ENCODE assay signal across 8 cellular contexts in the genomic region with DNA sequence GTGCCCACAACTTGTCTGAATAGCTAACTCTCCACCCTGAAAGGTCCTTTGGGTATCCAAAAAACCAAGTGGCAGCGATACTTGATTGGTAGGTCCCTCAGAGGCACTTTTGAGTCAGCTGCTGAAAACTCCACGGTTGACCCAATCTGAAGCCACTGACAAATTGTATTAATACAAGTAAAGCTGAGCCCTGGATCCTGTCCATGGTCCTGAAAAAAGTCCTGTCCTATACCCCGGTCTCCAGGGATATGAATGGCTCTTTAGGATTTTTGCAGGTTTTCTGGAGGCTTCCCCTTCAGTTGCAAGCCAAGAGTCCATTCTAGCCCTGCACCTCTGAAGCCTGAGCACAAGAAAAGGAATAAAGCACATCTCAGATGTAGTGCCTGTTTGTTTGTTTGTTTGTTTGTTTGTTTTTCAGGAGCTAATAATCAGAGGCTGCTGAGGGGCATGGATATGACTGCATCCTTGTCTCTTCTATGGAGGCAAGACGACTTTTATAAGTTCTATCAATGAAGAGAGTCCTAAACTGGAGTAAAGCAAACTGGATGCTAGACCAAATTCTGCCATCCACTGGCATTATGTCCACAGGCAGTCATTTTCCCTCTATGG. TPM values are rescaled to one million over a fixed set of nuclear protein-coding genes. Genes with fewer than 3 reads are reported as not detected.
DNase-seq lines count a peak whose midpoint lies in the region; ATAC-seq, FAIRE-seq and TF ChIP-seq lines count a peak whose summit lies in the region.

No MANE protein-coding gene starts in this region.

- H3K9ac ChIP-seq in Karpas-422 (ENCODE audit: low read length) (no peak overlapping the region), GM12878 (ENCODE audit: control insufficient read depth, insufficient read depth, low read length) (no peak overlapping the region), mesenchymal stem cell (ENCODE audit: low read length) (no peak overlapping the region)

- WGBS in GM12878 (ENCODE audit: insufficient coverage, insufficient replicate concordance, low lambda C conversion rate, missing lambda C conversion rate), result 2% methylated on average over 4 of the region's 4 CpGs
- 19% methylated on average over 3 of the region's 4 CpGs for WGBS in mesenchymal stem cell

- H3K4me2 ChIP-seq in Karpas-422 (ENCODE audit: low read depth, low read length, poor library complexity, severe bottlenecking), result no peak overlapping the region
- no peak overlapping the region for H3K4me2 ChIP-seq in GM12878 (ENCODE audit: control insufficient read depth, insufficient read depth)
- H3K4me2 ChIP-seq in mesenchymal stem cell (ENCODE audit: low read length, poor library complexity, severe bottlenecking), result no peak overlapping the region

- RAD21 ChIA-PET in GM12878 (lab: Charles Lee; ENCODE audit: unreplicated experiment), result interaction anchor here (1.2 kb wide), 1 partner anchor 81 kb away, joined by 3 read pairs; no protein-coding TSS in a partner anchor

- H3K9me2 ChIP-seq in Karpas-422 (replicated peaks; ENCODE audit: insufficient read depth, low read length), result no peaks in the 10 kb centered on the region

- no peaks in the 10 kb centered on the region for H4K20me1 ChIP-seq in Karpas-422 (ENCODE audit: insufficient read depth, low read depth, low read length)
- H4K20me1 ChIP-seq in GM12878 (ENCODE audit: control insufficient read depth, insufficient read depth), result no peaks in the 10 kb centered on the region

- H3K4ac ChIP-seq in mesenchymal stem cell (ENCODE audit: low read depth in 1 of 2, low read length in 2 of 2), result no peak overlapping the region

- H2BK5ac ChIP-seq in mesenchymal stem cell (ENCODE audit: low read depth, low read length, poor library complexity, severe bottlenecking), result no peak overlapping the region

- H4K91ac ChIP-seq in mesenchymal stem cell (ENCODE audit: low read length), result no peak overlapping the region

- no peak for TF ChIP-seq CTCF in GM12878 (IDR thresholded peaks at IDR 0.05 in 2 of 3, conservative IDR thresholded peaks at IDR 0.05 in 1 of 3; ENCODE audit: control insufficient read depth in 2 of 3, extremely low read depth in 1 of 3, insufficient read depth in 1 of 3, low read depth in 3 of 3, low read length in 3 of 3)

- no peak overlapping the region for H2BK15ac ChIP-seq in mesenchymal stem cell (ENCODE audit: low read depth, poor library complexity, severe bottlenecking)

- intact Hi-C loops in GM12878 (cut with micrococcal nuclease; ENCODE audit: unreplicated experiment), result no loop called here

- no peak for TF ChIP-seq POLR2A in GM12878 (IDR thresholded peaks at IDR 0.05; ENCODE audit: low read depth, low read length)

- ATAC-seq in GM12878, result peak; percentile 36; the same call in 1 of the 3 replicates
- no peak for ATAC-seq in HG03135 (IDR thresholded peaks at IDR 0.05; ENCODE audit: unreplicated experiment)

- H2AFZ ChIP-seq in Karpas-422 (ENCODE audit: low read length), result no peak overlapping the region
- H2AFZ ChIP-seq in GM12878 (ENCODE audit: control insufficient read depth, low read depth, low read length), result no peak overlapping the region
- no peak overlapping the region for H2AFZ ChIP-seq in mesenchymal stem cell (ENCODE audit: low read depth, low read length)

- no peak overlapping the region for H3K14ac ChIP-seq in mesenchymal stem cell (ENCODE audit: low read length in 2 of 2)

- H3K4me3 ChIP-seq in Karpas-422 (ENCODE audit: low read length) (no peak overlapping the region), GM12878 (no peak overlapping the region), mesenchymal stem cell (ENCODE audit: insufficient read depth in 1 of 2, low read depth in 1 of 2, low read length in 2 of 2) (no peak overlapping the region)

- SMC1A ChIA-PET in GM12878 (lab: Charles Lee; ENCODE audit: uncharacterized antibody, unreplicated experiment), result no interaction called here

- no peaks in the 10 kb centered on the region for H3K36me3 ChIP-seq in Karpas-422 (ENCODE audit: insufficient read depth, low read length)
- H3K36me3 ChIP-seq in GM12878 (ENCODE audit: control insufficient read depth in 2 of 2, insufficient read depth in 2 of 2, low read length in 1 of 2), result no peaks in the 10 kb centered on the region
- H3K36me3 ChIP-seq in mesenchymal stem cell (ENCODE audit: control insufficient read depth in 1 of 2, insufficient read depth in 2 of 2, low read depth in 1 of 2, low read length in 2 of 2), result no peaks in the 10 kb centered on the region

- TF ChIP-seq RAD21 in GM12878 (IDR thresholded peaks at IDR 0.05; ENCODE audit: insufficient read depth, low read depth, low read length), result no peak

- no peak for FAIRE-seq in GM12878 (lab: Jason Lieb, UNC)

- CTCF ChIA-PET in GM12878 (lab: Yijun Ruan, JAX), result interaction anchor here (0.8 to 1.6 kb wide), 4 partner anchors 14 to 72 kb away, joined by 3 to 8 read pairs (median 4); no protein-coding TSS in a partner anchor

- no peak overlapping the region for H2AK5ac ChIP-seq in mesenchymal stem cell (ENCODE audit: low read length, severe bottlenecking)

- in situ Hi-C loops in GM12878 (cut with MboI), result no loop called here

- no peaks in the 10 kb centered on the region for H3K27me3 ChIP-seq in Karpas-422 (ENCODE audit: low read length)
- H3K27me3 ChIP-seq in GM12878 (replicated peaks in 1 of 2; ENCODE audit: control insufficient read depth in 2 of 2, insufficient read depth in 2 of 2, low read length in 1 of 2), result peaks cover 5 to 6% of the 10 kb centered on the region in 2 experiments
- H3K27me3 ChIP-seq in mesenchymal stem cell (ENCODE audit: control insufficient read depth in 1 of 2, insufficient read depth in 1 of 2, low read length in 2 of 2), result peaks cover 94 to 97% of the 10 kb centered on the region in 2 experiments

- H3K79me2 ChIP-seq in Karpas-422 (ENCODE audit: low read length), result no peaks in the 10 kb centered on the region
- no peaks in the 10 kb centered on the region for H3K79me2 ChIP-seq in GM12878 (ENCODE audit: control insufficient read depth, insufficient read depth, low read length)

- no TSS peak for BruUV-seq in GM12878 (replicated peaks; lab: Mats Ljungman, UMichigan)

- no peak for TF ChIP-seq EP300 in GM12878 (IDR thresholded peaks at IDR 0.05; ENCODE audit: borderline replicate concordance in 1 of 2, control insufficient read depth in 1 of 2, low read depth in 2 of 2, low read length in 2 of 2)

- H3K23ac ChIP-seq in mesenchymal stem cell (ENCODE audit: low read length in 2 of 2), result no peak overlapping the region

- H3K79me1 ChIP-seq in mesenchymal stem cell (replicated peaks; ENCODE audit: low read length, poor library complexity, severe bottlenecking), result no peaks in the 10 kb centered on the region

- H3K4me1 ChIP-seq in Karpas-422 (ENCODE audit: low read length) (peaks cover 4% of the 10 kb centered on the region), GM12878 (ENCODE audit: control insufficient read depth, insufficient read depth, low read length) (no peaks in the 10 kb centered on the region), mesenchymal stem cell (ENCODE audit: control insufficient read depth, insufficient read depth, low read depth, low read length) (peaks cover 15% of the 10 kb centered on the region)

- DNase-seq in ELR (ENCODE audit: low read depth) (peak; percentile 76), Karpas-422 (peak; percentile 78), GM12878 (ENCODE audit: low read depth, low spot score) (no peak), mesenchymal stem cell (peak; percentile 69), NCI-H2227 treated with DMSO at 0.1 percent for 48 hours (lab: John Stamatoyannopoulos, UW) (no peak), NCI-H187 (lab: John Stamatoyannopoulos, UW) (no peak)
- DNase-seq in activated T-cell treated with anti-CD3 and anti-CD28 coated beads, Interleukin-2, amount 50 U/mL, for 1 hour, result no peak

- H2BK120ac ChIP-seq in mesenchymal stem cell (ENCODE audit: low read depth, low read length), result no peak overlapping the region

- no peak overlapping the region for H3K27ac ChIP-seq in Karpas-422 (ENCODE audit: low read length)
- no peak overlapping the region for H3K27ac ChIP-seq in GM12878 (ENCODE audit: control insufficient read depth, insufficient read depth)
- H3K27ac ChIP-seq in mesenchymal stem cell (ENCODE audit: low read length, poor library complexity, severe bottlenecking), result no peak overlapping the region

- H4K8ac ChIP-seq in mesenchymal stem cell (ENCODE audit: low read length), result no peak overlapping the region

- H3K18ac ChIP-seq in mesenchymal stem cell (ENCODE audit: low read depth in 1 of 2, low read length in 2 of 2), result no peak overlapping the region

- H2BK12ac ChIP-seq in mesenchymal stem cell (ENCODE audit: low read length in 2 of 2), result no peak overlapping the region

- H3K9me3 ChIP-seq in Karpas-422 (ENCODE audit: low read length) (no peaks in the 10 kb centered on the region), GM12878 (replicated peaks; ENCODE audit: control insufficient read depth, insufficient read depth, low read length) (no peaks in the 10 kb centered on the region), mesenchymal stem cell (ENCODE audit: control insufficient read depth, low read length) (no peaks in the 10 kb centered on the region)

- POLR2A ChIA-PET in GM12878 (lab: Charles Lee), result no interaction called here

RNA-seq across cellular contexts. Expression of a gene that starts 1.7 kb away (rescaled TPM):
- not detected in 2 replicates for total RNA-seq in Karpas-422 (2014; rRNA removed; shearing (Covaris generic); ENCODE audit: low replicate concordance)
- total RNA-seq in GM12878 (2013; cell fraction: nucleolus; rRNA removed), result 0.23 TPM in 1 of 2 replicates, not detected in the other
- total RNA-seq in GM12878 (2014; rRNA removed) (0.05 and 0.34 TPM in 2 replicates), GM12878 (2014; rRNA removed; fragmentation: Illumina TruSeq; extraction: Trizol) (0.72 TPM in 1 of 2 replicates, not detected in the other), GM12878 (2021) (2.7 and 3.1 TPM in 2 replicates)
- not detected for polyA plus RNA-seq in GM12878 (2011; ENCODE audit: low read depth)
- polyA plus RNA-seq in GM12878 (2011; rRNA removed) (1.0 and 1.7 TPM in 2 replicates), GM12878 (2014; fragmentation: Illumina TruSeq; extraction: Trizol) (1.9 TPM in 1 of 2 replicates, not detected in the other), GM12878 (2014; fragmentation: Nextera tagmentation; extraction: Ambion mirVana) (under 1 TPM; 0.26 to 0.37 TPM), GM12878 (2014; rRNA removed) (1.3 and 1.6 TPM in 2 replicates), GM12878 (2016; fragmentation: Nextera tagmentation; extraction: Ambion mirVana) (1 to 10 TPM; 1.0 to 1.7 TPM)
- polyA plus RNA-seq in GM12878 (2011; cell fraction: cytosol; rRNA removed), result 2.2 and 6.3 TPM in 2 replicates
- polyA plus RNA-seq in GM12878 (2011; cell fraction: nucleus; rRNA removed), result 1.1 and 2.2 TPM in 2 replicates
- polyA plus RNA-seq in GM12878 (2012), result 2.6 and 3.2 TPM in 2 replicates
- 2.4 TPM in 1 of 2 replicates, not detected in the other for polyA minus RNA-seq in GM12878 (2011; rRNA and poly(A)+ RNA removed)
- polyA minus RNA-seq in GM12878 (2011; cell fraction: cytosol; rRNA and poly(A)+ RNA removed), result not detected in 2 replicates
- polyA minus RNA-seq in GM12878 (2011; cell fraction: nucleus; rRNA and poly(A)+ RNA removed), result 0.12 and 0.38 TPM in 2 replicates
- 8.0 TPM for polyA plus RNA-seq in mesenchymal stem cell (2013, experiment 1 of 2)
- 8.4 TPM for polyA plus RNA-seq in mesenchymal stem cell (2013, experiment 2 of 2)

RNA-seq across cellular contexts. Expression of a gene that starts 18.6 kb away (rescaled TPM):
- not detected in 2 replicates for total RNA-seq in Karpas-422 (2014; rRNA removed; shearing (Covaris generic); ENCODE audit: low replicate concordance)
- total RNA-seq in GM12878 (2013; cell fraction: nucleolus; rRNA removed), result 0.15 TPM in 1 of 2 replicates, not detected in the other
- total RNA-seq in GM12878 (2014; rRNA removed), result 0.06 and 0.49 TPM in 2 replicates
- total RNA-seq in GM12878 (2014; rRNA removed; fragmentation: Illumina TruSeq; extraction: Trizol), result 0.09 TPM in 1 of 2 replicates, not detected in the other
- total RNA-seq in GM12878 (2021), result 0.23 and 0.48 TPM in 2 replicates
- polyA plus RNA-seq in GM12878 (2011; ENCODE audit: low read depth), result not detected
- 0.20 and 0.34 TPM in 2 replicates for polyA plus RNA-seq in GM12878 (2011; rRNA removed)
- 0.64 and 0.75 TPM in 2 replicates for polyA plus RNA-seq in GM12878 (2011; cell fraction: cytosol; rRNA removed)
- 1.8 TPM in 2 replicates for polyA plus RNA-seq in GM12878 (2011; cell fraction: nucleus; rRNA removed)
- polyA plus RNA-seq in GM12878 (2012), result 0.28 TPM in 2 replicates
- polyA plus RNA-seq in GM12878 (2014; fragmentation: Illumina TruSeq; extraction: Trizol), result 0.10 TPM in 1 of 2 replicates, not detected in the other
- polyA plus RNA-seq in GM12878 (2014; fragmentation: Nextera tagmentation; extraction: Ambion mirVana), result under 1 TPM in 1 of 2 experiments, not detected in 1; 0.04 TPM
- 0.09 and 0.18 TPM in 2 replicates for polyA plus RNA-seq in GM12878 (2014; rRNA removed)
- under 1 TPM; 0.09 to 0.20 TPM for polyA plus RNA-seq in GM12878 (2016; fragmentation: Nextera tagmentation; extraction: Ambion mirVana)
- 0.15 and 0.31 TPM in 2 replicates for polyA minus RNA-seq in GM12878 (2011; rRNA and poly(A)+ RNA removed)
- polyA minus RNA-seq in GM12878 (2011; cell fraction: cytosol; rRNA and poly(A)+ RNA removed), result 0.94 and 1.0 TPM in 2 replicates
- polyA minus RNA-seq in GM12878 (2011; cell fraction: nucleus; rRNA and poly(A)+ RNA removed), result 0.36 TPM in 1 of 2 replicates, not detected in the other
- polyA plus RNA-seq in mesenchymal stem cell (2013, experiment 1 of 2), result not detected
- polyA plus RNA-seq in mesenchymal stem cell (2013, experiment 2 of 2), result not detected

RNA-seq across cellular contexts. Expression of a gene that starts 55.3 kb away (rescaled TPM):
- total RNA-seq in Karpas-422 (2014; rRNA removed; shearing (Covaris generic); ENCODE audit: low replicate concordance), result 13.2 and 20.3 TPM in 2 replicates
- 110 and 127 TPM in 2 replicates for total RNA-seq in GM12878 (2013; cell fraction: nucleolus; rRNA removed)
- total RNA-seq in GM12878 (2014; rRNA removed) (19.9 and 24.2 TPM in 2 replicates), GM12878 (2014; rRNA removed; fragmentation: Illumina TruSeq; extraction: Trizol) (10.5 and 12.3 TPM in 2 replicates), GM12878 (2021) (25.0 and 30.1 TPM in 2 replicates)
- polyA plus RNA-seq in GM12878 (2011; ENCODE audit: low read depth), result 6.9 TPM
- polyA plus RNA-seq in GM12878 (2011; rRNA removed) (5.0 and 11.4 TPM in 2 replicates), GM12878 (2014; fragmentation: Illumina TruSeq; extraction: Trizol) (3.4 and 12.5 TPM in 2 replicates), GM12878 (2014; fragmentation: Nextera tagmentation; extraction: Ambion mirVana) (1 to 10 TPM in 1 of 2 experiments, under 1 TPM in 1; 0.74 to 1.2 TPM), GM12878 (2014; rRNA removed) (24.8 and 27.2 TPM in 2 replicates), GM12878 (2016; fragmentation: Nextera tagmentation; extraction: Ambion mirVana) (10 to 100 TPM; 16.5 to 19.5 TPM)
- polyA plus RNA-seq in GM12878 (2011; cell fraction: cytosol; rRNA removed), result 13.1 and 18.1 TPM in 2 replicates
- 80.6 and 103 TPM in 2 replicates for polyA plus RNA-seq in GM12878 (2011; cell fraction: nucleus; rRNA removed)
- 13.7 and 15.3 TPM in 2 replicates for polyA plus RNA-seq in GM12878 (2012)
- 28.2 and 32.4 TPM in 2 replicates for polyA minus RNA-seq in GM12878 (2011; rRNA and poly(A)+ RNA removed)
- 6.3 and 9.9 TPM in 2 replicates for polyA minus RNA-seq in GM12878 (2011; cell fraction: cytosol; rRNA and poly(A)+ RNA removed)
- 45.3 and 81.1 TPM in 2 replicates for polyA minus RNA-seq in GM12878 (2011; cell fraction: nucleus; rRNA and poly(A)+ RNA removed)
- polyA plus RNA-seq in mesenchymal stem cell (2013, experiment 1 of 2), result 9.5 TPM
- 9.3 TPM for polyA plus RNA-seq in mesenchymal stem cell (2013, experiment 2 of 2)

Comparison
In these comparisons a context has a peak if more than half of its experiments do, and no peak if none do; other contexts are left out.
1. DNase-seq: peak in ELR (single experiment), Karpas-422 (single experiment) and mesenchymal stem cell (single experiment); none in GM12878 (single experiment), activated T-cell treated with anti-CD3 and anti-CD28 coated beads, Interleukin-2, amount 50 U/mL, for 1 hour (single experiment), NCI-H2227 treated with DMSO at 0.1 percent for 48 hours (single experiment) and NCI-H187 (0 of 2).